21 cellular contexts compared by ENCODE assay signal in genomic region chr3:2623463-2623862, GRCh38.
A peak's percentile ranks its signal among the peaks of the same experiment; 100 is the strongest.
DNase-seq lines count a peak whose midpoint lies in the region; ATAC-seq, FAIRE-seq and TF ChIP-seq lines count a peak whose summit lies in the region.
"Had no signal": no experiment of that assay in that cellular context is flagged by ENCODE, and none has a peak within 500 bp of the region (broad histone marks: within the 10 kb centered on the region; RNA-seq: fewer than 3 reads in every experiment).

No MANE protein-coding gene starts in this region.

- ATAC-seq in PC-3 (no peak), pancreas (peak in 3 of 4 donors; percentile 40 to 62 (median 48)), GM18907 (IDR thresholded peaks at IDR 0.05; ENCODE audit: unreplicated experiment) (no peak), GM21723 (IDR thresholded peaks at IDR 0.05; ENCODE audit: unreplicated experiment) (no peak)
- ATAC-seq: activated CD4-positive, CD25-positive, alpha-beta regulatory T cell treated with anti-CD3 and anti-CD28 coated beads, Interleukin-2, amount 50 U/mL, for 24 hours; left lung; natural killer cell had no signal

- H3K9me2 ChIP-seq in PC-3 (replicated peaks; ENCODE audit: low read length), result no peaks in the 10 kb centered on the region

- H4K20me1 ChIP-seq in PC-3 (ENCODE audit: low read length), result no peaks in the 10 kb centered on the region

- H3K9ac ChIP-seq in PC-3 (ENCODE audit: low read length), result no peak overlapping the region

- WGBS in pancreas, 2 donors, result 12 to 15% methylated on average over 2 of the region's 2 CpGs

- H3K79me2 ChIP-seq in PC-3 (ENCODE audit: low read length), result no peaks in the 10 kb centered on the region

- H3K27me3 ChIP-seq in PC-3 (ENCODE audit: low read length) (no peaks in the 10 kb centered on the region), pancreas (no peaks in the 10 kb centered on the region)
- H3K27me3 ChIP-seq: dorsolateral prefrontal cortex, left lung, ovary had no signal

- H3K4me1 ChIP-seq in PC-3 (ENCODE audit: insufficient read depth, low read length), result no peaks in the 10 kb centered on the region
- H3K4me1 ChIP-seq in pancreas, result peaks cover 0 to 3% (median 0%) of the 10 kb centered on the region in 3 donors
- H3K4me1 ChIP-seq: left lung had no signal

- no peak overlapping the region for H2AFZ ChIP-seq in PC-3 (ENCODE audit: low read length)

- H3K27ac ChIP-seq in PC-3 (ENCODE audit: low read length) (no peak overlapping the region), pancreas (peak overlapping the region in 1 of 4 donors; percentile 7)
- H3K27ac ChIP-seq: dorsolateral prefrontal cortex, left lung, ovary had no signal

- H3K4me3 ChIP-seq in PC-3 (ENCODE audit: low read length), result no peak overlapping the region
- no peak overlapping the region for H3K4me3 ChIP-seq in pancreas
- H3K4me3 ChIP-seq: dorsolateral prefrontal cortex, left lung, ovary had no signal

- CTCF ChIA-PET in PC-3 (lab: Charles Lee), result no interaction called here

- peak; percentile 23 for DNase-seq in HT1080 (ENCODE audit: low read depth)
- peak; percentile 2 for DNase-seq in PC-3
- peak; percentile 0 for DNase-seq in iris pigment epithelial cell (ENCODE audit: low read depth)
- no peak for DNase-seq in pancreas
- DNase-seq in NCI-H510A treated with DMSO at 0.1 percent for 48 hours (lab: John Stamatoyannopoulos, UW), result no peak
- no peak for DNase-seq in midbrain (lab: John Stamatoyannopoulos, UW)
- DNase-seq: activated CD4-positive, alpha-beta memory T cell treated with anti-CD3 and anti-CD28 coated beads for 36 hours; activated naive CD8-positive, alpha-beta T cell treated with anti-CD3 and anti-CD28 coated beads for 36 hours; dorsolateral prefrontal cortex; head of caudate nucleus; HFFc6; KG1; left lung; natural killer cell; NCI-H1694; ovary; stimulated activated CD8-positive, alpha-beta memory T cell treated with anti-CD3 and anti-CD28 coated beads, Interleukin-4, amount 100 ng/mL, for 48 hours; trophoblast cell had no signal

- H3K9me3 ChIP-seq in PC-3 (ENCODE audit: low read length), result peaks cover 17% of the 10 kb centered on the region; the same call in 1 of the 2 replicates
- no peaks in the 10 kb centered on the region for H3K9me3 ChIP-seq in pancreas
- H3K9me3 ChIP-seq: ovary had no signal

- intact Hi-C loops in PC-3 (cut with micrococcal nuclease), result no loop called here
- intact Hi-C loops in pancreas (cut with DNase I), result no loop called here

- POLR2A ChIA-PET in PC-3 (lab: Charles Lee; ENCODE audit: unreplicated experiment), result no interaction called here

- H3K4me2 ChIP-seq in PC-3 (ENCODE audit: low read length), result no peak overlapping the region

- BruUV-seq in PC-3 (replicated peaks; lab: Mats Ljungman, UMichigan), result no TSS peak

- H3K36me3 ChIP-seq in PC-3 (ENCODE audit: low read depth, low read length), result no peaks in the 10 kb centered on the region
- no peaks in the 10 kb centered on the region for H3K36me3 ChIP-seq in pancreas
- H3K36me3 ChIP-seq: left lung, ovary had no signal

- no peaks in the 10 kb centered on the region for H3F3A ChIP-seq in PC-3 (ENCODE audit: low read length, unreplicated experiment)

- FAIRE-seq in pancreas (lab: Jason Lieb, UNC), result no peak

- TF ChIP-seq CTCF in PC-3 (conservative IDR thresholded peaks at IDR 0.05; ENCODE audit: low read depth, low read length) (no peak), pancreas (IDR thresholded peaks at IDR 0.05) (no peak)

Comparison
In these comparisons a context has a peak if more than half of its experiments do, and no peak if none do; other contexts are left out.
1. DNase-seq: peak in HT1080 (single experiment), PC-3 (single experiment) and iris pigment epithelial cell (single experiment); none in pancreas (0 of 6), NCI-H510A treated with DMSO at 0.1 percent for 48 hours (single experiment) and midbrain (single experiment).
2. ATAC-seq: peak in pancreas (3 of 4); none in PC-3 (single experiment), GM18907 (single experiment) and GM21723 (single experiment).